ENCODE assay signal across 26 cellular contexts in the genomic region with DNA sequence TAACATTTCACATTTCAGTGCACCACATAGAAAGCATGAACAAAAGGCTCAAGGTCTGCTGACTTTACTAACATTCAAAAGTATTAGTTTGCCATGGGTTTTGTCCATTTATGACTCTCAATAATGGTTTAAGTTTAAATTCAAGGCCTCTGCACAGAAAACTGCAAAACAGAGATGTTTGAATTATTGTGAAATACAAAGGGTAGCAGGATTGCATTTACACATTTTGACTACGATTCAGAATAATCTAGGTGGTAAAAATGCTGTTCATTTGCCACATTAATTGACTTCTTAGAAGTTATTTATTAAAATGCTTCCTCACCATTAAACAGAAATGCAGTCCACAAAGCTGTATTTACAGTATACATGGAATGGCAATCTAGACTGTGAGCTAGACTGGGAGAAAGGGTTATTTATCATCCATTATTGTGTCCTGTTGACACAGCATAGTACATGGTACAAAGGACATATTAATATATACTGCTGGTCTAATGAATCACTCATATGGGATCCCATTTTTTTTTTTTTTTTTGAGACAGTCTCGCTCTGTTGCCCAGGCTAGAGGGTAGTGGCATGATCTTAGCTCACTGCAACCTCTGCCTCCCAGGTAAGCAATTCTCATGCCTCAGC.
"Had no signal": no experiment of that assay in that cellular context is flagged by ENCODE, and none has a peak within 500 bp of the region (broad histone marks: within the 10 kb centered on the region; RNA-seq: fewer than 3 reads in every experiment).

No MANE protein-coding gene starts in this region.

- H3K36me3 Mint-ChIP-seq: naive thymus-derived CD4-positive, alpha-beta T cell; natural killer cell treated with Interleukin-12 subunit alpha and Interleukin-12 subunit beta and Interleukin-15 and Interleukin-18, amount 100 ng/mL, for 72 hours; stimulated activated effector memory CD8-positive, alpha-beta T cell treated with anti-CD3 and anti-CD28 coated beads, Interleukin-12 subunit alpha, Interleukin-12 subunit beta, amount 100 ng/mL, for 72 hours had no signal

- H3K27me3 ChIP-seq: ovary, right atrium auricular region, spleen, suprapubic skin, tibial artery, upper lobe of right lung had no signal

- H3K4me1 ChIP-seq: left ventricle myocardium inferior, right atrium auricular region, suprapubic skin, tibial artery, upper lobe of right lung had no signal

- FAIRE-seq: islet of Langerhans, kidney, urothelium cell line had no signal

- H3K27ac Mint-ChIP-seq: immature natural killer cell; natural killer cell treated with Interleukin-12 subunit alpha and Interleukin-12 subunit beta and Interleukin-15 and Interleukin-18, amount 100 ng/mL, for 72 hours; stimulated activated effector memory CD8-positive, alpha-beta T cell treated with anti-CD3 and anti-CD28 coated beads, Interleukin-12 subunit alpha, Interleukin-12 subunit beta, amount 100 ng/mL, for 72 hours; stimulated activated naive CD8-positive, alpha-beta T cell treated with anti-CD3 and anti-CD28 coated beads, Interleukin-15, Interleukin-2, amounts not matched to agents 100 ng/mL and 50 ng/mL, for 24 hours had no signal

- H3K9me3 Mint-ChIP-seq: immature natural killer cell; naive thymus-derived CD4-positive, alpha-beta T cell; natural killer cell treated with Interleukin-12 subunit alpha and Interleukin-12 subunit beta and Interleukin-15 and Interleukin-18, amount 100 ng/mL, for 72 hours; stimulated activated effector memory CD8-positive, alpha-beta T cell treated with anti-CD3 and anti-CD28 coated beads, Interleukin-12 subunit alpha, Interleukin-12 subunit beta, amount 100 ng/mL, for 72 hours; stimulated activated naive CD8-positive, alpha-beta T cell treated with anti-CD3 and anti-CD28 coated beads, Interleukin-15, Interleukin-2, amounts not matched to agents 100 ng/mL and 50 ng/mL, for 24 hours had no signal

- H3K9me3 ChIP-seq: left ventricle myocardium inferior, mucosa of descending colon, ovary, right atrium auricular region, spleen, suprapubic skin, thoracic aorta, tibial artery, upper lobe of right lung had no signal

- H3K27me3 Mint-ChIP-seq: naive thymus-derived CD4-positive, alpha-beta T cell; natural killer cell treated with Interleukin-12 subunit alpha and Interleukin-12 subunit beta and Interleukin-15 and Interleukin-18, amount 100 ng/mL, for 72 hours; progenitor cell of endocrine pancreas; stimulated activated naive CD8-positive, alpha-beta T cell treated with anti-CD3 and anti-CD28 coated beads, Interleukin-15, Interleukin-2, amounts not matched to agents 100 ng/mL and 50 ng/mL, for 24 hours had no signal

- H3K4me3 ChIP-seq: left ventricle myocardium inferior, lung, mucosa of descending colon, ovary, right atrium auricular region, skin epidermis, spleen, suprapubic skin, thoracic aorta, tibial artery, upper lobe of right lung had no signal

- ATAC-seq: mucosa of descending colon; naive thymus-derived CD4-positive, alpha-beta T cell; natural killer cell treated with Interleukin-12 subunit alpha and Interleukin-12 subunit beta and Interleukin-15 and Interleukin-18, amount 100 ng/mL, for 72 hours; sciatic nerve; stimulated activated effector memory CD8-positive, alpha-beta T cell treated with anti-CD3 and anti-CD28 coated beads, Interleukin-12 subunit alpha, Interleukin-12 subunit beta, amount 100 ng/mL, for 72 hours; upper lobe of right lung had no signal

- H3K27ac ChIP-seq: left ventricle myocardium inferior, ovary, right atrium auricular region, skin epidermis, spleen, suprapubic skin, thoracic aorta, tibial artery, upper lobe of right lung had no signal

- H3K36me3 ChIP-seq: left ventricle myocardium inferior, ovary, right atrium auricular region, spleen, suprapubic skin, thoracic aorta, tibial artery, upper lobe of right lung had no signal

- H3K4me3 Mint-ChIP-seq: immature natural killer cell; naive thymus-derived CD4-positive, alpha-beta T cell; natural killer cell treated with Interleukin-12 subunit alpha and Interleukin-12 subunit beta and Interleukin-15 and Interleukin-18, amount 100 ng/mL, for 72 hours; stimulated activated effector memory CD8-positive, alpha-beta T cell treated with anti-CD3 and anti-CD28 coated beads, Interleukin-12 subunit alpha, Interleukin-12 subunit beta, amount 100 ng/mL, for 72 hours; stimulated activated naive CD8-positive, alpha-beta T cell treated with anti-CD3 and anti-CD28 coated beads, Interleukin-15, Interleukin-2, amounts not matched to agents 100 ng/mL and 50 ng/mL, for 24 hours had no signal

- DNase-seq: hypothalamus; immature natural killer cell; kidney; left ventricle myocardium inferior; midbrain; mucosa of descending colon; naive thymus-derived CD4-positive, alpha-beta T cell; ovary; spleen; stimulated activated CD4-positive, alpha-beta T cell treated with anti-CD3 and anti-CD28 coated beads, Interleukin-4, amount 100 ng/mL, for 24 hours; stimulated activated naive CD4-positive, alpha-beta T cell; tibial artery; trophoblast cell; upper lobe of right lung had no signal

- H3K4me1 Mint-ChIP-seq: naive thymus-derived CD4-positive, alpha-beta T cell; stimulated activated effector memory CD8-positive, alpha-beta T cell treated with anti-CD3 and anti-CD28 coated beads, Interleukin-12 subunit alpha, Interleukin-12 subunit beta, amount 100 ng/mL, for 72 hours had no signal
